ENCODE assay signal across 1 cellular context in genomic region chr6:154951400-154952200, GRCh38.
A peak's percentile ranks its signal among the peaks of the same experiment; 100 is the strongest.
TF ChIP-seq lines count a peak whose summit lies in the region.

No MANE protein-coding gene starts in this region.

TF ChIP-seq in K562, 482 proteins besides CTCF, POLR2A, EP300 and RAD21 (continued from another document):
- peak in 1 of 3 experiments; percentile 43; a peak in 1 of 6 replicates for TF ChIP-seq ZBTB11 (CRISPR knock-in tag; IDR thresholded peaks at IDR 0.05)
- no peak; the same call in 1 of the 2 replicates for TF ChIP-seq JUND (IDR thresholded peaks at IDR 0.05; ENCODE audit: borderline replicate concordance, low read depth, low read length)
- 0 out of 3 replicates have a peak, but pooled peaks have one; percentile 19 for TF ChIP-seq JUND (tag; IDR thresholded peaks at IDR 0.05; ENCODE audit: borderline replicate concordance, low read depth, low read length)
- peak; percentile 82 for TF ChIP-seq NFE2 (IDR thresholded peaks at IDR 0.05; ENCODE audit: low read depth)
- peak; percentile 70 for TF ChIP-seq SMARCE1 (IDR thresholded peaks at IDR 0.05)
